Comparison of ENCODE assay signal across 1 cellular context in genomic region chr7:139745330-139746143, GRCh38.
TF ChIP-seq lines count a peak whose summit lies in the region.

No MANE protein-coding gene starts in this region.

TF ChIP-seq in HepG2, 621 proteins besides CTCF, POLR2A, EP300 and RAD21 (continued from another document):
- TF ChIP-seq ZBED4 (CRISPR knock-in tag; IDR thresholded peaks at IDR 0.05; ENCODE audit: borderline replicate concordance), result no peak
- TF ChIP-seq FOXO1 (CRISPR knock-in tag; IDR thresholded peaks at IDR 0.05), result peak; percentile 65; the same call in 1 of the 2 replicates
- TF ChIP-seq ZGPAT (CRISPR knock-in tag; IDR thresholded peaks at IDR 0.05), result peak; percentile 26; the same call in 1 of the 2 replicates
- TF ChIP-seq NR2C2 (CRISPR knock-in tag; IDR thresholded peaks at IDR 0.05; ENCODE audit: borderline replicate concordance), result peak; percentile 41; the same call in 1 of the 2 replicates
- peak; percentile 69 for TF ChIP-seq XRCC5 (optimal IDR thresholded peaks at IDR 0.05; ENCODE audit: low read length)
- no peak for TF ChIP-seq RELA (CRISPR knock-in tag; IDR thresholded peaks at IDR 0.05)
- TF ChIP-seq ZNF607 (CRISPR knock-in tag; IDR thresholded peaks at IDR 0.05; ENCODE audit: borderline replicate concordance), result no peak
- TF ChIP-seq IRF2 (CRISPR knock-in tag; IDR thresholded peaks at IDR 0.05), result peak; percentile 27; the same call in 1 of the 2 replicates
- TF ChIP-seq RARA (CRISPR knock-in tag; IDR thresholded peaks at IDR 0.05), result peak; percentile 61
- no peak for TF ChIP-seq ZNF841 (CRISPR knock-in tag; IDR thresholded peaks at IDR 0.05; ENCODE audit: borderline replicate concordance)
- peak; percentile 72 for TF ChIP-seq ZNF331 (CRISPR knock-in tag; IDR thresholded peaks at IDR 0.05)
- TF ChIP-seq ASH2L (IDR thresholded peaks at IDR 0.05; ENCODE audit: insufficient read length, low read depth, low read length), result peak; percentile 21
- peak; percentile 49; the same call in 1 of the 2 replicates for TF ChIP-seq ZNF710 (CRISPR knock-in tag; IDR thresholded peaks at IDR 0.05; ENCODE audit: borderline replicate concordance)
- no peak for TF ChIP-seq ZNF329 (CRISPR knock-in tag; IDR thresholded peaks at IDR 0.05; ENCODE audit: low read depth)
- 0 out of 2 replicates have a peak, but pooled peaks have one; percentile 21 for TF ChIP-seq TARDBP (CRISPR knock-in tag; IDR thresholded peaks at IDR 0.05)
- no peak for TF ChIP-seq ZNF891 (CRISPR knock-in tag; IDR thresholded peaks at IDR 0.05)
- no peak for TF ChIP-seq NFKBIZ (CRISPR knock-in tag; IDR thresholded peaks at IDR 0.05)
- 0 out of 2 replicates have a peak, but pooled peaks have one; percentile 33 for TF ChIP-seq HNF4A (CRISPR knock-in tag; IDR thresholded peaks at IDR 0.05)
